Comparison of ENCODE assay signal across 1 cellular context in the genomic region with DNA sequence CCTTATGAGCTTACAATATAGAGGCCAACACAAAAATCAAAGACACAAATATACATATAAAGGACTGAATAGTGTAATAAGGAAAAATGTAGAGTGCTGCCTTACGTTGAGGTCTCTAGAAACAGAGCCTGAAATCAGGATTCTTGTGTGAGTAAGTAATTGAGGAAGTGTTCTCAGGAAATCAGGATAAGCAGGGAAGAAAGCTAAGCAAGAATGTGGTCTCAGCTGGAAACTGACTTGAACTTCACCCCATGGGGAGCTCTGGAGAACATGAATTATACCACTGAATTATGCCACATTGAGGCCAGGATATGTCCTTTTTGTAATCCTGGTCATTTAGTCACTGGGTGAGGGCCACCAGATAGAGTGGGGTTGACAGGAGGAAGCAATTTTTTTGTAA.
TF ChIP-seq lines count a peak whose summit lies in the region.

No MANE protein-coding gene starts in this region.

TF ChIP-seq in GM23338, 12 proteins besides CTCF, POLR2A, EP300 and RAD21 (continued from another document):
- TF ChIP-seq, protein P1, sequence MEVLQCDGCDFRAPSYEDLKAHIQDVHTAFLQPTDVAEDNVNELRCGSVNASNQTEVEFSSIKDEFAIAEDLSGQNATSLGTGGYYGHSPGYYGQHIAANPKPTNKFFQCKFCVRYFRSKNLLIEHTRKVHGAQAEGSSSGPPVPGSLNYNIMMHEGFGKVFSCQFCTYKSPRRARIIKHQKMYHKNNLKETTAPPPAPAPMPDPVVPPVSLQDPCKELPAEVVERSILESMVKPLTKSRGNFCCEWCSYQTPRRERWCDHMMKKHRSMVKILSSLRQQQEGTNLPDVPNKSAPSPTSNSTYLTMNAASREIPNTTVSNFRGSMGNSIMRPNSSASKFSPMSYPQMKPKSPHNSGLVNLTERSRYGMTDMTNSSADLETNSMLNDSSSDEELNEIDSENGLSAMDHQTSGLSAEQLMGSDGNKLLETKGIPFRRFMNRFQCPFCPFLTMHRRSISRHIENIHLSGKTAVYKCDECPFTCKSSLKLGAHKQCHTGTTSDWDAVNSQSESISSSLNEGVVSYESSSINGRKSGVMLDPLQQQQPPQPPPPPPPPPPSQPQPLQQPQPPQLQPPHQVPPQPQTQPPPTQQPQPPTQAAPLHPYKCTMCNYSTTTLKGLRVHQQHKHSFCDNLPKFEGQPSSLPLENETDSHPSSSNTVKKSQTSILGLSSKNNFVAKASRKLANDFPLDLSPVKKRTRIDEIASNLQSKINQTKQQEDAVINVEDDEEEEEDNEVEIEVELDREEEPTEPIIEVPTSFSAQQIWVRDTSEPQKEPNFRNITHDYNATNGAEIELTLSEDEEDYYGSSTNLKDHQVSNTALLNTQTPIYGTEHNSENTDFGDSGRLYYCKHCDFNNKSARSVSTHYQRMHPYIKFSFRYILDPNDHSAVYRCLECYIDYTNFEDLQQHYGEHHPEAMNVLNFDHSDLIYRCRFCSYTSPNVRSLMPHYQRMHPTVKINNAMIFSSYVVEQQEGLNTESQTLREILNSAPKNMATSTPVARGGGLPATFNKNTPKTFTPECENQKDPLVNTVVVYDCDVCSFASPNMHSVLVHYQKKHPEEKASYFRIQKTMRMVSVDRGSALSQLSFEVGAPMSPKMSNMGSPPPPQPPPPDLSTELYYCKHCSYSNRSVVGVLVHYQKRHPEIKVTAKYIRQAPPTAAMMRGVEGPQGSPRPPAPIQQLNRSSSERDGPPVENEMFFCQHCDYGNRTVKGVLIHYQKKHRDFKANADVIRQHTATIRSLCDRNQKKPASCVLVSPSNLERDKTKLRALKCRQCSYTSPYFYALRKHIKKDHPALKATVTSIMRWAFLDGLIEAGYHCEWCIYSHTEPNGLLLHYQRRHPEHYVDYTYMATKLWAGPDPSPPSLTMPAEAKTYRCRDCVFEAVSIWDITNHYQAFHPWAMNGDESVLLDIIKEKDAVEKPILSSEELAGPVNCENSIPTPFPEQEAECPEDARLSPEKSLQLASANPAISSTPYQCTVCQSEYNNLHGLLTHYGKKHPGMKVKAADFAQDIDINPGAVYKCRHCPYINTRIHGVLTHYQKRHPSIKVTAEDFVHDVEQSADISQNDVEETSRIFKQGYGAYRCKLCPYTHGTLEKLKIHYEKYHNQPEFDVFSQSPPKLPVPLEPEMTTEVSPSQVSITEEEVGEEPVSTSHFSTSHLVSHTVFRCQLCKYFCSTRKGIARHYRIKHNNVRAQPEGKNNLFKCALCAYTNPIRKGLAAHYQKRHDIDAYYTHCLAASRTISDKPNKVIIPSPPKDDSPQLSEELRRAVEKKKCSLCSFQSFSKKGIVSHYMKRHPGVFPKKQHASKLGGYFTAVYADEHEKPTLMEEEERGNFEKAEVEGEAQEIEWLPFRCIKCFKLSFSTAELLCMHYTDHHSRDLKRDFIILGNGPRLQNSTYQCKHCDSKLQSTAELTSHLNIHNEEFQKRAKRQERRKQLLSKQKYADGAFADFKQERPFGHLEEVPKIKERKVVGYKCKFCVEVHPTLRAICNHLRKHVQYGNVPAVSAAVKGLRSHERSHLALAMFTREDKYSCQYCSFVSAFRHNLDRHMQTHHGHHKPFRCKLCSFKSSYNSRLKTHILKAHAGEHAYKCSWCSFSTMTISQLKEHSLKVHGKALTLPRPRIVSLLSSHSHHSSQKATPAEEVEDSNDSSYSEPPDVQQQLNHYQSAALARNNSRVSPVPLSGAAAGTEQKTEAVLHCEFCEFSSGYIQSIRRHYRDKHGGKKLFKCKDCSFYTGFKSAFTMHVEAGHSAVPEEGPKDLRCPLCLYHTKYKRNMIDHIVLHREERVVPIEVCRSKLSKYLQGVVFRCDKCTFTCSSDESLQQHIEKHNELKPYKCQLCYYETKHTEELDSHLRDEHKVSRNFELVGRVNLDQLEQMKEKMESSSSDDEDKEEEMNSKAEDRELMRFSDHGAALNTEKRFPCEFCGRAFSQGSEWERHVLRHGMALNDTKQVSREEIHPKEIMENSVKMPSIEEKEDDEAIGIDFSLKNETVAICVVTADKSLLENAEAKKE (CRISPR knock-in tag; IDR thresholded peaks at IDR 0.05), result no peak
